ENCODE assay signal across 8 cellular contexts in the genomic region with DNA sequence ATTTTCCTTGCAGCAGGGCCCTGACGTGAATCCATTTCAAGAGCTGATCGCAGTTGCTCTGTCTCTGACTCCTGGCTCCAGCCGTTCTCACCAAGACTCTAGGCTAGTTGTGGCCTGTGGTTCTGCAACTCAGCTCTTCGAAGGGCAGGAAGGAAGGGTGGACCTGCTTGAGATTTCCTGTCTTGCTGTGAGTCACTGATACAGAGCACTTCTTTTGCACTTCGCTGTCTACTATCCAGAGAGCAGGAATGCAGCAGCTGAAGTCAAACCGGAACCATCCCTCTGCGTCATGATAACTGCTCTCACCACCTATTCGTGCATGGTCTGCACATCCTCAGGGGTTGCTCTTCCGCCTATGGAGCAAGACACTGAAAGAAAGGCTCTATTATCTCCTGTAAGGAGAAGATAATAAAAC. TPM values are rescaled to one million over a fixed set of nuclear protein-coding genes. Genes with fewer than 3 reads are reported as not detected.
DNase-seq lines count a peak whose midpoint lies in the region; ATAC-seq and TF ChIP-seq lines count a peak whose summit lies in the region.

No MANE protein-coding gene starts in this region.

- no peaks in the 10 kb centered on the region for H3K36me3 Mint-ChIP-seq in activated naive CD4-positive, alpha-beta T cell treated with anti-CD3 and anti-CD28 coated beads, Interleukin-2, amount 50 U/mL, for 24 hours

- H3K4me3 ChIP-seq in SK-N-MC (peak overlapping the region; percentile 72), spleen (peak overlapping the region in 3 of 8 donors; percentile 16 to 45 (median 17))

- intact Hi-C loops in left ventricle myocardium superior (cut with micrococcal nuclease) (no loop called here), spleen (cut with DNase I; ENCODE audit: low total_unique reads) (no loop called here)

- DNase-seq in SK-N-MC (ENCODE audit: low read depth, low spot score) (peak; percentile 93), left ventricle myocardium superior (peak; percentile 54), spleen (peak; percentile 85), NCI-H82 treated with DMSO at 0.1 percent for 48 hours (lab: John Stamatoyannopoulos, UW; ENCODE audit: unreplicated experiment) (no peak), NCI-H1694 (lab: John Stamatoyannopoulos, UW) (no peak)

- no peak for TF ChIP-seq POLR2A in spleen (IDR thresholded peaks at IDR 0.05)

- no peaks in the 10 kb centered on the region for H3K27me3 ChIP-seq in spleen (replicated peaks in 1 of 7)

- TF ChIP-seq CTCF in spleen (IDR thresholded peaks at IDR 0.05 in 8 of 11, conservative IDR thresholded peaks at IDR 0.05 in 3 of 11): no peak

- H3K27ac Mint-ChIP-seq in activated naive CD4-positive, alpha-beta T cell treated with anti-CD3 and anti-CD28 coated beads, Interleukin-2, amount 50 U/mL, for 24 hours: peak overlapping the region; percentile 97

- peak overlapping the region; percentile 82 for H3K4me3 Mint-ChIP-seq in activated naive CD4-positive, alpha-beta T cell treated with anti-CD3 and anti-CD28 coated beads, Interleukin-2, amount 50 U/mL, for 24 hours

- H3K27ac ChIP-seq in SK-N-MC (peak overlapping the region; percentile 85), spleen (peak overlapping the region; percentile 17 to 90 (median 74))

- H3K9me3 Mint-ChIP-seq in activated naive CD4-positive, alpha-beta T cell treated with anti-CD3 and anti-CD28 coated beads, Interleukin-2, amount 50 U/mL, for 24 hours: peaks cover 7% of the 10 kb centered on the region

- WGBS in spleen, 5 donors: 3 to 20% (median 7%) methylated on average over 9 of the region's 9 CpGs

- H3K36me3 ChIP-seq in SK-N-MC (ENCODE audit: insufficient read depth, low read length) (no peaks in the 10 kb centered on the region), spleen (no peaks in the 10 kb centered on the region)

- H3K27me3 Mint-ChIP-seq in activated naive CD4-positive, alpha-beta T cell treated with anti-CD3 and anti-CD28 coated beads, Interleukin-2, amount 50 U/mL, for 24 hours: no peaks in the 10 kb centered on the region

- H3K9me3 ChIP-seq in SK-N-MC (ENCODE audit: low read depth, low read length) (no peaks in the 10 kb centered on the region), spleen (no peaks in the 10 kb centered on the region)

- peaks cover 17 to 53% (median 25%) of the 10 kb centered on the region in 6 donors for H3K4me1 ChIP-seq in spleen

- ATAC-seq in GM18858 (IDR thresholded peaks at IDR 0.05; ENCODE audit: unreplicated experiment) (peak; percentile 97), HG03066 (IDR thresholded peaks at IDR 0.05; ENCODE audit: low read depth, unreplicated experiment) (peak; percentile 94), left ventricle myocardium superior (peak; percentile 99)

- peak overlapping the region; percentile 27 for H3K9ac ChIP-seq in SK-N-MC (ENCODE audit: insufficient read length)

- H3K4me1 Mint-ChIP-seq in activated naive CD4-positive, alpha-beta T cell treated with anti-CD3 and anti-CD28 coated beads, Interleukin-2, amount 50 U/mL, for 24 hours: peaks cover 70% of the 10 kb centered on the region

RNA-seq across cellular contexts. Expression of a gene that starts 59.7 kb away (rescaled TPM):
- total RNA-seq in left ventricle myocardium superior (3.3 TPM), spleen (10 to 100 TPM; 18.5 to 31.0 (median 28.0) TPM)
- 1 to 10 TPM; 5.3 to 8.9 (median 6.2) TPM for polyA plus RNA-seq in spleen

Comparison
In these comparisons a context has a peak if more than half of its experiments do, and no peak if none do; other contexts are left out.
1. DNase-seq: peak in SK-N-MC (single experiment), left ventricle myocardium superior (single experiment) and spleen (single experiment); none in NCI-H82 treated with DMSO at 0.1 percent for 48 hours (single experiment) and NCI-H1694 (single experiment).
2. Peak in every context shown above with its lines, with median percentiles within 50 percentile points of each other: ATAC-seq.